In genomic region chr17:5122056-5122455, GRCh38 we compare ENCODE assay signal across 1 cellular context.
TF ChIP-seq lines count a peak whose summit lies in the region.

No MANE protein-coding gene starts in this region.

TF ChIP-seq in HEK293, 187 proteins besides CTCF, POLR2A, EP300 and RAD21:
- peak; percentile 36; the same call in 1 of the 2 replicates for TF ChIP-seq ZFHX2 (tag by site-specific recombination; conservative IDR thresholded peaks at IDR 0.05)
- TF ChIP-seq EGR2 (tag by site-specific recombination; IDR thresholded peaks at IDR 0.05; ENCODE audit: low read depth) = peak; percentile 52; the same call in 1 of the 2 replicates
